In genomic region chr7:92528188-92528957, GRCh38 we compare ENCODE assay signal across 1 cellular context.
TF ChIP-seq lines count a peak whose summit lies in the region.

PEX1 (minus strand) TSS chr7:92528520; CDS start chr7:92528435, 85 bp downstream.
RBM48 (plus strand) TSS chr7:92528795; CDS start chr7:92528814, 19 bp downstream.

TF ChIP-seq in HepG2, 621 proteins besides CTCF, POLR2A, EP300 and RAD21 (continued from another document and continues in another):
- TF ChIP-seq ZNF362 (CRISPR knock-in tag; IDR thresholded peaks at IDR 0.05; ENCODE audit: borderline replicate concordance) (no peak; the same call in 1 of the 2 replicates), ZNF253 (CRISPR knock-in tag; IDR thresholded peaks at IDR 0.05; ENCODE audit: borderline replicate concordance) (no peak), TFE3 (CRISPR knock-in tag; IDR thresholded peaks at IDR 0.05) (no peak; the same call in 1 of the 2 replicates), ZNF687 (CRISPR knock-in tag; IDR thresholded peaks at IDR 0.05) (peak; percentile 91), ZNF784 (CRISPR knock-in tag; IDR thresholded peaks at IDR 0.05; ENCODE audit: borderline replicate concordance) (peak; percentile 83), ZNF12 (CRISPR knock-in tag; IDR thresholded peaks at IDR 0.05) (0 out of 2 replicates have a peak, but pooled peaks have one; percentile 17), ZNF782 (CRISPR knock-in tag; IDR thresholded peaks at IDR 0.05; ENCODE audit: borderline replicate concordance) (peak; percentile 79; the same call in 1 of the 2 replicates), ISL2 (CRISPR knock-in tag; IDR thresholded peaks at IDR 0.05) (peak; percentile 75), ZNF710 (CRISPR knock-in tag; IDR thresholded peaks at IDR 0.05; ENCODE audit: borderline replicate concordance) (0 out of 2 replicates have a peak, but pooled peaks have one; percentile 23), ZXDC (CRISPR knock-in tag; IDR thresholded peaks at IDR 0.05) (no peak), SATB2 (CRISPR knock-in tag; IDR thresholded peaks at IDR 0.05) (0 out of 2 replicates have a peak, but pooled peaks have one; percentile 20), DMAP1 (CRISPR knock-in tag; IDR thresholded peaks at IDR 0.05) (peak; percentile 84), ASH2L (IDR thresholded peaks at IDR 0.05; ENCODE audit: insufficient read length, low read depth, low read length) (peak; percentile 88), ZMYM3 (CRISPR knock-in tag; IDR thresholded peaks at IDR 0.05) (no peak), RFX3 (CRISPR knock-in tag; IDR thresholded peaks at IDR 0.05) (no peak), ESRRA (CRISPR knock-in tag; IDR thresholded peaks at IDR 0.05; ENCODE audit: low read depth) (peak; percentile 17; the same call in 1 of the 2 replicates), ZNF446 (CRISPR knock-in tag; IDR thresholded peaks at IDR 0.05) (no peak), BRF2 (CRISPR knock-in tag; IDR thresholded peaks at IDR 0.05) (peak; percentile 70), KDM1A (CRISPR knock-in tag; IDR thresholded peaks at IDR 0.05) (no peak), GATAD2A (CRISPR knock-in tag; IDR thresholded peaks at IDR 0.05) (no peak), ARID5B (CRISPR knock-in tag; IDR thresholded peaks at IDR 0.05) (peak; percentile 26), ZNF432 (CRISPR knock-in tag; IDR thresholded peaks at IDR 0.05; ENCODE audit: borderline replicate concordance) (no peak), MTA3 (CRISPR knock-in tag; IDR thresholded peaks at IDR 0.05) (no peak), ZNF276 (CRISPR knock-in tag; IDR thresholded peaks at IDR 0.05; ENCODE audit: low read depth) (0 out of 2 replicates have a peak, but pooled peaks have one; percentile 18), BCL3 (CRISPR knock-in tag; IDR thresholded peaks at IDR 0.05) (no peak; the same call in 1 of the 2 replicates), TOPORS (CRISPR knock-in tag; IDR thresholded peaks at IDR 0.05) (no peak), ZNF274 (CRISPR knock-in tag; IDR thresholded peaks at IDR 0.05) (no peak; the same call in 1 of the 2 replicates), ZSCAN5A (CRISPR knock-in tag; IDR thresholded peaks at IDR 0.05; ENCODE audit: borderline replicate concordance) (no peak; the same call in 1 of the 2 replicates)
